11 cellular contexts compared by ENCODE assay signal in the genomic region with DNA sequence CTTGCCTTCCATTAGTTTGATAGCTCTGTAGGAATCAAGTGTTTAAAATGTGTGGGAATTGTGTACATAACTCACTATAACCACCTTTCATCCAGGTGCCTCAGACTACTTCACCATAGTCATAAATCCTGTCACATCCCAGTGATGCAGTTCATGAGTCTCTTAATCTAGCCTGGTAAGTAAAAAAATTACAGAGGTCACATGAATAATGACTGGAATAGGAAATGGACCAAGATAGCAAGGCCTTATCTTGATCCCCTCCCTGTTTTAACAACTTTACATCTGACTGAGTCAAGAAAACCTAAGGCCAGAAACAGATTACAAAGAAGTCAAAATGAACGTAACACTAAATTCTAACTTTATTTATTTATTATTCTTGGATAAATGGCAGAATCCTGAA. TPM values are rescaled to one million over a fixed set of nuclear protein-coding genes. Genes with fewer than 3 reads are reported as not detected.
DNase-seq lines count a peak whose midpoint lies in the region; ATAC-seq, FAIRE-seq and TF ChIP-seq lines count a peak whose summit lies in the region.
"Had no signal": no experiment of that assay in that cellular context is flagged by ENCODE, and none has a peak within 500 bp of the region (broad histone marks: within the 10 kb centered on the region; RNA-seq: fewer than 3 reads in every experiment).

No MANE protein-coding gene starts in this region.

- peaks cover 34% of the 10 kb centered on the region for H3K79me2 ChIP-seq in astrocyte (ENCODE audit: insufficient read depth, low read length)

- H3K4me2 ChIP-seq in astrocyte (ENCODE audit: low read length) = no peak overlapping the region

- no peak for ATAC-seq in natural killer cell treated with Interleukin-12 subunit alpha and Interleukin-12 subunit beta and Interleukin-15 and Interleukin-18, amount 100 ng/mL, for 72 hours
- no peak for ATAC-seq in HG02571 (IDR thresholded peaks at IDR 0.05; ENCODE audit: unreplicated experiment)

- H3K4me1 ChIP-seq in astrocyte (ENCODE audit: insufficient read depth, low read length) = peaks cover 15% of the 10 kb centered on the region

- no peak for FAIRE-seq in astrocyte (lab: Jason Lieb, UNC)
- FAIRE-seq: TTC549 had no signal

- TF ChIP-seq CTCF in HFFc6 (IDR thresholded peaks at IDR 0.05) = no peak
- TF ChIP-seq CTCF in astrocyte (IDR thresholded peaks at IDR 0.05; ENCODE audit: insufficient read depth, low read depth, low read length) = no peak

- H3K27me3 ChIP-seq in astrocyte (ENCODE audit: insufficient read depth, low read length) = no peaks in the 10 kb centered on the region

- peaks cover 13% of the 10 kb centered on the region for H4K20me1 ChIP-seq in astrocyte (ENCODE audit: insufficient read depth, low read length)

- H3K4me3 Mint-ChIP-seq in HFFc6 = peak overlapping the region; percentile 93; the same call in 1 of the 2 replicates
- peak overlapping the region; percentile 29 for H3K4me3 Mint-ChIP-seq in astrocyte (ENCODE audit: unreplicated experiment)
- H3K4me3 Mint-ChIP-seq in natural killer cell treated with Interleukin-12 subunit alpha and Interleukin-12 subunit beta and Interleukin-15 and Interleukin-18, amount 100 ng/mL, for 72 hours = peak overlapping the region; percentile 74

- H3K36me3 Mint-ChIP-seq in HFFc6 (ENCODE audit: low read depth) (peaks cover 26% of the 10 kb centered on the region), astrocyte (ENCODE audit: low read depth, unreplicated experiment) (no peaks in the 10 kb centered on the region)
- H3K36me3 Mint-ChIP-seq in natural killer cell treated with Interleukin-12 subunit alpha and Interleukin-12 subunit beta and Interleukin-15 and Interleukin-18, amount 100 ng/mL, for 72 hours = peaks cover 16% of the 10 kb centered on the region

- H3K27ac ChIP-seq in astrocyte (ENCODE audit: low read depth, low read length) = no peak overlapping the region

- no peaks in the 10 kb centered on the region for H3K9me3 Mint-ChIP-seq in HFFc6
- no peaks in the 10 kb centered on the region for H3K9me3 Mint-ChIP-seq in astrocyte (ENCODE audit: unreplicated experiment)
- H3K9me3 Mint-ChIP-seq in natural killer cell treated with Interleukin-12 subunit alpha and Interleukin-12 subunit beta and Interleukin-15 and Interleukin-18, amount 100 ng/mL, for 72 hours = no peaks in the 10 kb centered on the region
- H3K9me3 Mint-ChIP-seq: endodermal cell had no signal

- H2AFZ ChIP-seq in astrocyte (ENCODE audit: low read depth, low read length) = no peak overlapping the region

- H3K4me3 ChIP-seq in astrocyte (ENCODE audit: insufficient read depth, low read depth, low read length) = no peak overlapping the region

- H3K36me3 ChIP-seq in astrocyte (ENCODE audit: insufficient read depth, low read length) = no peaks in the 10 kb centered on the region

- H3K9me3 ChIP-seq in astrocyte (ENCODE audit: insufficient read depth, low read depth, low read length) = no peaks in the 10 kb centered on the region

- H3K27ac Mint-ChIP-seq in HFFc6 (no peak overlapping the region), astrocyte (ENCODE audit: unreplicated experiment) (no peak overlapping the region)
- H3K27ac Mint-ChIP-seq in natural killer cell treated with Interleukin-12 subunit alpha and Interleukin-12 subunit beta and Interleukin-15 and Interleukin-18, amount 100 ng/mL, for 72 hours = peak overlapping the region; percentile 48 to 60
- H3K27ac Mint-ChIP-seq: endodermal cell had no signal

- no peak overlapping the region for H3K9ac ChIP-seq in astrocyte (ENCODE audit: low read length)

- H3K27me3 Mint-ChIP-seq in HFFc6 (ENCODE audit: insufficient read depth) = peaks cover 6% of the 10 kb centered on the region
- H3K27me3 Mint-ChIP-seq in astrocyte (ENCODE audit: low read depth, unreplicated experiment) = no peaks in the 10 kb centered on the region
- H3K27me3 Mint-ChIP-seq in natural killer cell treated with Interleukin-12 subunit alpha and Interleukin-12 subunit beta and Interleukin-15 and Interleukin-18, amount 100 ng/mL, for 72 hours = peaks cover 9 to 12% of the 10 kb centered on the region in 2 donors

- DNase-seq in NCI-H1417 (lab: John Stamatoyannopoulos, UW) (peak in 2 of 3 experiments; percentile 7 to 35), NCI-H1417 treated with DMSO at 0.1 percent for 48 hours (lab: John Stamatoyannopoulos, UW) (no peak), HFFc6 (no peak), astrocyte (ENCODE audit: low read depth) (no peak), NCI-H1436 treated with DMSO at 0.1 percent for 48 hours (lab: John Stamatoyannopoulos, UW) (no peak), NCI-H524 (lab: John Stamatoyannopoulos, UW) (no peak)
- no peak for DNase-seq in natural killer cell treated with Interleukin-12 subunit alpha and Interleukin-12 subunit beta and Interleukin-15 and Interleukin-18, amount 100 ng/mL, for 72 hours (ENCODE audit: low spot score)
- DNase-seq: endodermal cell; stimulated activated naive CD4-positive, alpha-beta T cell treated with Interleukin-2 at 50 U/mL for 16 hours had no signal

- H3K4me1 Mint-ChIP-seq in HFFc6 (ENCODE audit: low read depth) (peaks cover 32% of the 10 kb centered on the region), astrocyte (ENCODE audit: low read depth, unreplicated experiment) (peaks cover 9% of the 10 kb centered on the region)
- H3K4me1 Mint-ChIP-seq in natural killer cell treated with Interleukin-12 subunit alpha and Interleukin-12 subunit beta and Interleukin-15 and Interleukin-18, amount 100 ng/mL, for 72 hours (ENCODE audit: low read depth in 2 of 2) = peaks cover 47% of the 10 kb centered on the region in 2 donors

RNA-seq across cellular contexts. Expression of a gene that starts 1.5 kb away (rescaled TPM):
- total RNA-seq in HFFc6 (2021; fragmentation: NEBNext Ultra II Directional; extraction: Animal tissue kit (Norgen Biotek cat#: 25700)) = 10 to 100 TPM; 69.8 to 88.1 (median 78.6) TPM
- 48.0 and 54.0 TPM in 2 replicates for total RNA-seq in astrocyte
- total RNA-seq in natural killer cell treated with Interleukin-12 subunit alpha and Interleukin-12 subunit beta and Interleukin-15 and Interleukin-18, amount 100 ng/mL, for 72 hours = 100 to 1,000 TPM in 1 of 2 donors, 10 to 100 TPM in 1; 92.3 to 113 TPM

RNA-seq across cellular contexts. Expression of a gene that starts 52.2 kb away (rescaled TPM):
- total RNA-seq in HFFc6 (2021; fragmentation: NEBNext Ultra II Directional; extraction: Animal tissue kit (Norgen Biotek cat#: 25700)) = 10 to 100 TPM; 30.6 to 37.6 (median 35.0) TPM
- total RNA-seq in astrocyte = 29.9 and 31.3 TPM in 2 replicates
- total RNA-seq in natural killer cell treated with Interleukin-12 subunit alpha and Interleukin-12 subunit beta and Interleukin-15 and Interleukin-18, amount 100 ng/mL, for 72 hours = 10 to 100 TPM; 20.3 to 31.9 TPM

Comparison
In these comparisons a context has a peak if more than half of its experiments do, and no peak if none do; other contexts are left out.
1. DNase-seq: peak in NCI-H1417 (2 of 3); none in NCI-H1417 treated with DMSO at 0.1 percent for 48 hours (single experiment), HFFc6 (single experiment), astrocyte (single experiment), natural killer cell treated with Interleukin-12 subunit alpha and Interleukin-12 subunit beta and Interleukin-15 and Interleukin-18, amount 100 ng/mL, for 72 hours (single experiment), NCI-H1436 treated with DMSO at 0.1 percent for 48 hours (single experiment) and NCI-H524 (0 of 2).
2. H3K27ac Mint-ChIP-seq: peak in natural killer cell treated with Interleukin-12 subunit alpha and Interleukin-12 subunit beta and Interleukin-15 and Interleukin-18, amount 100 ng/mL, for 72 hours (2 of 2); none in HFFc6 (single experiment) and astrocyte (single experiment).
3. H3K4me3 Mint-ChIP-seq: peak in every context shown above with its lines; median percentile 93 in HFFc6; 74 in natural killer cell treated with Interleukin-12 subunit alpha and Interleukin-12 subunit beta and Interleukin-15 and Interleukin-18, amount 100 ng/mL, for 72 hours; 29 in astrocyte.